In genomic region chr11:69546735-69547370, GRCh38 we compare ENCODE assay signal across 14 cellular contexts.
DNase-seq lines count a peak whose midpoint lies in the region.
"Had no signal": no experiment of that assay in that cellular context is flagged by ENCODE, and none has a peak within 500 bp of the region (broad histone marks: within the 10 kb centered on the region; RNA-seq: fewer than 3 reads in every experiment).

No MANE protein-coding gene starts in this region.

- DNase-seq in activated CD4-positive, alpha-beta T cell treated with anti-CD3 and anti-CD28 coated beads for 48 hours, result peak; percentile 79
- DNase-seq in activated CD4-positive, alpha-beta T cell treated with anti-CD3 and anti-CD28 coated beads, Interleukin-2, amount 50 U/mL, for 1 hour, result no peak
- DNase-seq in OCI-M1 (lab: John Stamatoyannopoulos, UW) (peak; percentile 60), iPS-NIHi7 (ENCODE audit: extremely low spot score) (peak; percentile 4), EL (no peak), foreskin melanocyte (no peak), retina (no peak)
- peak; percentile 71 for DNase-seq in stimulated activated CD8-positive, alpha-beta memory T cell treated with anti-CD3 and anti-CD28 coated beads, Interleukin-4, amount 100 ng/mL, for 48 hours
- DNase-seq: anterior cingulate cortex, Calu3, gastrocnemius medialis, naive B cell, NCI-H510A treated with DMSO at 0.1 percent for 48 hours, SHP77 had no signal

Comparison
In these comparisons a context has a peak if more than half of its experiments do, and no peak if none do; other contexts are left out.
1. DNase-seq: peak in activated CD4-positive, alpha-beta T cell treated with anti-CD3 and anti-CD28 coated beads for 48 hours (single experiment), OCI-M1 (single experiment), iPS-NIHi7 (single experiment) and stimulated activated CD8-positive, alpha-beta memory T cell treated with anti-CD3 and anti-CD28 coated beads, Interleukin-4, amount 100 ng/mL, for 48 hours (single experiment); none in activated CD4-positive, alpha-beta T cell treated with anti-CD3 and anti-CD28 coated beads, Interleukin-2, amount 50 U/mL, for 1 hour (single experiment), EL (single experiment), foreskin melanocyte (single experiment) and retina (single experiment).